Comparison of ENCODE assay signal across 9 cellular contexts in genomic region chr22:37740455-37741311, GRCh38. TPM values are rescaled to one million over a fixed set of nuclear protein-coding genes. Genes with fewer than 3 reads are reported as not detected.
DNase-seq lines count a peak whose midpoint lies in the region; TF ChIP-seq lines count a peak whose summit lies in the region.
"Had no signal": no experiment of that assay in that cellular context is flagged by ENCODE, and none has a peak within 500 bp of the region (broad histone marks: within the 10 kb centered on the region; RNA-seq: fewer than 3 reads in every experiment).

No MANE protein-coding gene starts in this region.

- 62 to 80% (median 68%) methylated on average over 20 to 22 of the region's 22 CpGs for WGBS in spleen, 5 donors

- H3K27me3 ChIP-seq in H7 (ENCODE audit: control insufficient read depth, insufficient read depth, low read length) (peaks cover 14% of the 10 kb centered on the region), fibroblast of lung (ENCODE audit: control insufficient read depth, insufficient read depth, low read length) (no peaks in the 10 kb centered on the region), spleen (replicated peaks in 1 of 7) (no peaks in the 10 kb centered on the region)

- TF ChIP-seq CTCF in RWPE1 (conservative IDR thresholded peaks at IDR 0.05; ENCODE audit: low read depth) = no peak
- TF ChIP-seq CTCF in fibroblast of lung (conservative IDR thresholded peaks at IDR 0.05 in 1 of 2, IDR thresholded peaks at IDR 0.05 in 1 of 2; ENCODE audit: low read depth in 1 of 2, low read length in 2 of 2) = no peak
- no peak for TF ChIP-seq CTCF in spleen (IDR thresholded peaks at IDR 0.05 in 8 of 11, conservative IDR thresholded peaks at IDR 0.05 in 3 of 11)

- H3K79me2 ChIP-seq in fibroblast of lung (ENCODE audit: control insufficient read depth, insufficient read depth, low read length) = peaks cover 7% of the 10 kb centered on the region

- CTCF ChIA-PET in RWPE1 (lab: Yijun Ruan, JAX) = no interaction called here

- H3K4me1 ChIP-seq in fibroblast of lung (ENCODE audit: control insufficient read depth, extremely low read depth, insufficient read depth, low read length) (peaks cover 35% of the 10 kb centered on the region), spleen (peaks cover 2 to 80% (median 53%) of the 10 kb centered on the region in 6 donors)

- peak overlapping the region; percentile 35 for H3K4me2 ChIP-seq in fibroblast of lung (ENCODE audit: extremely low read depth, insufficient read depth, low read length)

- TF ChIP-seq POLR2A in spleen (IDR thresholded peaks at IDR 0.05) = no peak

- intact Hi-C loops in spleen (cut with DNase I; ENCODE audit: low total_unique reads) = no loop called here

- no peak overlapping the region for H3K9ac ChIP-seq in fibroblast of lung (ENCODE audit: insufficient read depth, low read length)

- peak overlapping the region; percentile 95 for H3K27ac ChIP-seq in RWPE1
- H3K27ac ChIP-seq in fibroblast of lung (ENCODE audit: insufficient read depth, low read length) = peak overlapping the region; percentile 49
- H3K27ac ChIP-seq in spleen = peak overlapping the region in 7 of 8 donors; percentile 34 to 91 (median 80)

- no peak overlapping the region for H2AFZ ChIP-seq in fibroblast of lung (ENCODE audit: low read length)

- POLR2A ChIA-PET in RWPE1 (lab: Yijun Ruan, JAX; ENCODE audit: low non-redundant PET) = no interaction called here

- peaks cover 4% of the 10 kb centered on the region for H3K36me3 ChIP-seq in H7 (replicated peaks; ENCODE audit: control insufficient read depth, insufficient read depth, low read length)
- no peaks in the 10 kb centered on the region for H3K36me3 ChIP-seq in fibroblast of lung (ENCODE audit: control insufficient read depth, insufficient read depth, low read length)
- H3K36me3 ChIP-seq in spleen = no peaks in the 10 kb centered on the region

- H3K4me3 ChIP-seq in H7 (ENCODE audit: insufficient read depth, low read depth, low read length) (no peak overlapping the region), fibroblast of lung (replicated peaks in 1 of 4; ENCODE audit: control extremely low read depth in 1 of 4, insufficient read depth in 1 of 4, low read depth in 3 of 4, low read length in 4 of 4) (no peak overlapping the region), spleen (peak overlapping the region in 1 of 8 donors; percentile 36)

- H3K9me3 ChIP-seq in fibroblast of lung (ENCODE audit: control insufficient read depth, insufficient read depth, low read depth, low read length) (no peaks in the 10 kb centered on the region), spleen (no peaks in the 10 kb centered on the region)

- H4K20me1 ChIP-seq in fibroblast of lung (ENCODE audit: control insufficient read depth, extremely low read depth, insufficient read depth, low read length) = no peaks in the 10 kb centered on the region

- peak; percentile 67 for DNase-seq in H7
- no peak for DNase-seq in RWPE1 (ENCODE audit: low spot score)
- DNase-seq in fibroblast of lung (ENCODE audit: low read depth in 2 of 2) = no peak
- no peak for DNase-seq in spleen
- no peak for DNase-seq in DMS153 treated with DMSO at 0.1 percent for 48 hours (lab: John Stamatoyannopoulos, UW; ENCODE audit: unreplicated experiment)
- DNase-seq in NCI-H2227 treated with DMSO at 0.1 percent for 48 hours (lab: John Stamatoyannopoulos, UW) = no peak
- DNase-seq in iPS-NIHi11 (ENCODE audit: low spot score) = no peak
- no peak for DNase-seq in EL
- DNase-seq: activated B cell treated with CpG ODN at 0.5 μM for 24 hours had no signal

RNA-seq across cellular contexts. Expression of gene TRIOBP, which starts 43.8 kb away (rescaled TPM):
- 66.9 and 67.1 TPM in 2 replicates for total RNA-seq in H7 (2014; rRNA removed; shearing (Covaris generic))
- 105 and 131 TPM in 2 replicates for total RNA-seq in fibroblast of lung
- 32.9 and 35.4 TPM in 2 replicates for polyA plus RNA-seq in fibroblast of lung
- polyA plus RNA-seq in fibroblast of lung (2012) = 104 and 109 TPM in 2 replicates
- polyA minus RNA-seq in fibroblast of lung (ENCODE audit: low replicate concordance) = 188 and 198 TPM in 2 replicates
- 100 to 1,000 TPM in 5 of 7 donors, 10 to 100 TPM in 2; 69.9 to 151 (median 106) TPM for total RNA-seq in spleen
- 10 to 100 TPM; 24.6 to 62.0 (median 34.2) TPM for polyA plus RNA-seq in spleen

RNA-seq across cellular contexts. Expression of gene NOL12, which starts 54.5 kb away (rescaled TPM):
- 20.5 and 23.6 TPM in 2 replicates for total RNA-seq in H7 (2014; rRNA removed; shearing (Covaris generic))
- total RNA-seq in fibroblast of lung = 12.1 and 15.4 TPM in 2 replicates
- polyA plus RNA-seq in fibroblast of lung = 12.8 and 26.1 TPM in 2 replicates
- polyA plus RNA-seq in fibroblast of lung (2012) = 16.0 and 29.1 TPM in 2 replicates
- polyA minus RNA-seq in fibroblast of lung (ENCODE audit: low replicate concordance) = 5.0 and 6.3 TPM in 2 replicates
- total RNA-seq in spleen = 10 to 100 TPM; 24.0 to 55.3 (median 30.2) TPM
- polyA plus RNA-seq in spleen = 10 to 100 TPM; 28.5 to 33.9 (median 31.1) TPM
